Comparison of ENCODE assay signal across 17 cellular contexts in the genomic region with DNA sequence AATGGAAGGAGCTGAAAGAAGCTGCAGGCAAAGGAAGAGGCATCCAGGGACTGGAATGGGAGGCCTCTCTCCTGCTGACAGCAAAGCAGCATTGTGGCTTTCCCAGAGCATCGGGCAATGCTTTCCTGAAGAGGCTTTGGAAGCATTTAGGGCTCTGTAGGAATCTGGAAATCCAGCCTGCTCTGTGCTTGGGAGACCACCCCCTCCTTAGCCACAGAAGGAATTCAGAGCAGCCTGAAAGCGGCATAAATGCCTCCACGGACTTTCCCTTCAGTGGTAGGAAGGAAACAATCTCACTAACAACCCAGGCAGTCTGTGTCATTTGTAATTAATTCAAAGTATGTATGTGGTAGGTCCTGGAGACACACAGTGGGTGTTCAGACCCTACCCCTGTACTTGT. TPM values are rescaled to one million over a fixed set of nuclear protein-coding genes. Genes with fewer than 3 reads are reported as not detected.
A peak's percentile ranks its signal among the peaks of the same experiment; 100 is the strongest.
DNase-seq lines count a peak whose midpoint lies in the region; ATAC-seq lines count a peak whose summit lies in the region.
"Had no signal": no experiment of that assay in that cellular context is flagged by ENCODE, and none has a peak within 500 bp of the region (broad histone marks: within the 10 kb centered on the region; RNA-seq: fewer than 3 reads in every experiment).

No MANE protein-coding gene starts in this region.

- peaks cover 63% of the 10 kb centered on the region for H3K4me1 ChIP-seq in SJSA1 (replicated peaks)
- no peaks in the 10 kb centered on the region for H3K4me1 ChIP-seq in naive thymus-derived CD4-positive, alpha-beta T cell (ENCODE audit: control insufficient read depth in 2 of 2, insufficient read depth in 2 of 2, low read length in 2 of 2)
- H3K4me1 ChIP-seq: right atrium auricular region had no signal

- H3K27ac ChIP-seq in SJSA1: peak overlapping the region; percentile 98
- no peak overlapping the region for H3K27ac ChIP-seq in naive thymus-derived CD4-positive, alpha-beta T cell (ENCODE audit: low read depth, low read length)
- H3K27ac ChIP-seq: right atrium auricular region had no signal

- no peaks in the 10 kb centered on the region for H3K36me3 ChIP-seq in SJSA1
- H3K36me3 ChIP-seq in naive thymus-derived CD4-positive, alpha-beta T cell (ENCODE audit: control insufficient read depth in 2 of 3, insufficient read depth in 3 of 3, low read length in 3 of 3): no peaks in the 10 kb centered on the region
- H3K36me3 ChIP-seq: right atrium auricular region had no signal

- H3K27me3 ChIP-seq in SJSA1 (replicated peaks): no peaks in the 10 kb centered on the region
- no peaks in the 10 kb centered on the region for H3K27me3 ChIP-seq in naive thymus-derived CD4-positive, alpha-beta T cell (ENCODE audit: control insufficient read depth in 2 of 2, insufficient read depth in 2 of 2, low read length in 2 of 2)
- H3K27me3 ChIP-seq: right atrium auricular region had no signal

- no peak overlapping the region for H3K4me3 Mint-ChIP-seq in naive thymus-derived CD4-positive, alpha-beta T cell
- H3K4me3 Mint-ChIP-seq: activated naive CD8-positive, alpha-beta T cell; CD4-positive, CD25-positive, alpha-beta regulatory T cell; dendritic cell treated with granulocyte-macrophage colony-stimulating factor and Interleukin-4, amounts not matched to agents 40 ng/mL and 50 ng/mL, for 4 days; immature natural killer cell; stimulated activated memory B cell treated with anti-CD40 and anti-IgM and Interleukin-4, amounts not matched to agents 10 μg/mL and 1 μg/mL and 100 μg/mL, for 72 hours had no signal

- intact Hi-C loops in naive thymus-derived CD4-positive, alpha-beta T cell (cut with micrococcal nuclease): no loop called here

- no peaks in the 10 kb centered on the region for H3K36me3 Mint-ChIP-seq in naive thymus-derived CD4-positive, alpha-beta T cell
- H3K36me3 Mint-ChIP-seq: activated naive CD8-positive, alpha-beta T cell; CD4-positive, CD25-positive, alpha-beta regulatory T cell; immature natural killer cell; stimulated activated memory B cell treated with anti-CD40 and anti-IgM and Interleukin-4, amounts not matched to agents 10 μg/mL and 1 μg/mL and 100 μg/mL, for 72 hours had no signal

- peaks cover 0 to 3% (median 0%) of the 10 kb centered on the region in 11 donors for H3K9me3 Mint-ChIP-seq in naive thymus-derived CD4-positive, alpha-beta T cell
- H3K9me3 Mint-ChIP-seq: CD4-positive, CD25-positive, alpha-beta regulatory T cell; dendritic cell treated with granulocyte-macrophage colony-stimulating factor and Interleukin-4, amounts not matched to agents 40 ng/mL and 50 ng/mL, for 4 days; immature natural killer cell; stimulated activated memory B cell treated with anti-CD40 and anti-IgM and Interleukin-4, amounts not matched to agents 10 μg/mL and 1 μg/mL and 100 μg/mL, for 72 hours had no signal

- peaks cover 12 to 57% (median 18%) of the 10 kb centered on the region in 5 donors for H3K27me3 Mint-ChIP-seq in naive thymus-derived CD4-positive, alpha-beta T cell
- H3K27me3 Mint-ChIP-seq: dendritic cell treated with granulocyte-macrophage colony-stimulating factor and Interleukin-4, amounts not matched to agents 40 ng/mL and 50 ng/mL, for 4 days; stimulated activated memory B cell treated with anti-CD40 and anti-IgM and Interleukin-4, amounts not matched to agents 10 μg/mL and 1 μg/mL and 100 μg/mL, for 72 hours had no signal

- H3K9me3 ChIP-seq in SJSA1 (replicated peaks): no peaks in the 10 kb centered on the region
- no peaks in the 10 kb centered on the region for H3K9me3 ChIP-seq in naive thymus-derived CD4-positive, alpha-beta T cell (ENCODE audit: control insufficient read depth in 2 of 3, low read length in 3 of 3)
- H3K9me3 ChIP-seq: right atrium auricular region had no signal

- CTCF ChIA-PET in naive thymus-derived CD4-positive, alpha-beta T cell (lab: Charles Lee): no interaction called here

- no peak for ATAC-seq in naive thymus-derived CD4-positive, alpha-beta T cell
- no peak for ATAC-seq in HG02938 (IDR thresholded peaks at IDR 0.05; ENCODE audit: unreplicated experiment)
- ATAC-seq: stimulated activated memory B cell treated with anti-CD40 and anti-IgM and Interleukin-4, amounts not matched to agents 10 μg/mL and 1 μg/mL and 100 μg/mL, for 72 hours had no signal

- DNase-seq in EL (peak; percentile 67), SJSA1 (ENCODE audit: low read depth in 1 of 2, low spot score in 2 of 2) (peak; percentile 88 to 93), epidermal melanocyte (ENCODE audit: insufficient read length, low spot score) (peak; percentile 25), non-pigmented ciliary epithelial cell (ENCODE audit: low read depth) (peak; percentile 76), 8988T (no peak)
- no peak for DNase-seq in activated CD4-positive, alpha-beta T cell treated with anti-CD3 and anti-CD28 coated beads, Interleukin-2, amount 50 U/mL, for 1 hour
- DNase-seq in naive thymus-derived CD4-positive, alpha-beta T cell: no peak
- DNase-seq: activated CD4-positive, CD25-positive, alpha-beta regulatory T cell treated with anti-CD3 and anti-CD28 coated beads, Interleukin-2, amount 50 U/mL, for 72 hours; CD4-positive, CD25-positive, alpha-beta regulatory T cell; immature natural killer cell; MV-4-11; stimulated activated CD4-positive, alpha-beta T cell treated with anti-CD3 and anti-CD28 coated beads, Interleukin-4, amount 100 ng/mL, for 4 hours had no signal

- no peak overlapping the region for H3K27ac Mint-ChIP-seq in naive thymus-derived CD4-positive, alpha-beta T cell
- H3K27ac Mint-ChIP-seq: activated naive CD8-positive, alpha-beta T cell; CD4-positive, CD25-positive, alpha-beta regulatory T cell; dendritic cell treated with granulocyte-macrophage colony-stimulating factor and Interleukin-4, amounts not matched to agents 40 ng/mL and 50 ng/mL, for 4 days; immature natural killer cell; stimulated activated memory B cell treated with anti-CD40 and anti-IgM and Interleukin-4, amounts not matched to agents 10 μg/mL and 1 μg/mL and 100 μg/mL, for 72 hours had no signal

- no peak overlapping the region for H3K4me3 ChIP-seq in SJSA1
- H3K4me3 ChIP-seq in naive thymus-derived CD4-positive, alpha-beta T cell (ENCODE audit: low read length): no peak overlapping the region
- H3K4me3 ChIP-seq: right atrium auricular region had no signal

- peaks cover 0 to 3% (median 0%) of the 10 kb centered on the region in 7 donors for H3K4me1 Mint-ChIP-seq in naive thymus-derived CD4-positive, alpha-beta T cell
- H3K4me1 Mint-ChIP-seq: CD4-positive, CD25-positive, alpha-beta regulatory T cell; stimulated activated memory B cell treated with anti-CD40 and anti-IgM and Interleukin-4, amounts not matched to agents 10 μg/mL and 1 μg/mL and 100 μg/mL, for 72 hours had no signal

- POLR2A ChIA-PET in naive thymus-derived CD4-positive, alpha-beta T cell (lab: Charles Lee): no interaction called here

RNA-seq across cellular contexts. Expression of gene GNG12, which starts 55.4 kb away (rescaled TPM):
- total RNA-seq in SJSA1 (2014; rRNA removed; shearing (Covaris generic)): 208 and 330 TPM in 2 replicates
- total RNA-seq in naive thymus-derived CD4-positive, alpha-beta T cell: not detected
- not detected for polyA plus RNA-seq in naive thymus-derived CD4-positive, alpha-beta T cell
- total RNA-seq: CD4-positive, CD25-positive, alpha-beta regulatory T cell had no signal
- polyA plus RNA-seq: CD4-positive, CD25-positive, alpha-beta regulatory T cell had no signal

Comparison
In these comparisons a context has a peak if more than half of its experiments do, and no peak if none do; other contexts are left out.
1. DNase-seq: peak in EL (single experiment), SJSA1 (2 of 2), epidermal melanocyte (single experiment) and non-pigmented ciliary epithelial cell (single experiment); none in 8988T (single experiment), activated CD4-positive, alpha-beta T cell treated with anti-CD3 and anti-CD28 coated beads, Interleukin-2, amount 50 U/mL, for 1 hour (single experiment) and naive thymus-derived CD4-positive, alpha-beta T cell (0 of 9).
2. RNA of gene GNG12, which starts 55.4 kb away (total RNA-seq): 208 to 330 TPM in SJSA1; not detected in naive thymus-derived CD4-positive, alpha-beta T cell; every median in the first group is over 100 times any median in the second.